Comparison of ENCODE assay signal across 8 cellular contexts in genomic region chr3:160486459-160486869, GRCh38. TPM values are rescaled to one million over a fixed set of nuclear protein-coding genes. Genes with fewer than 3 reads are reported as not detected.
DNase-seq lines count a peak whose midpoint lies in the region; ATAC-seq and FAIRE-seq lines count a peak whose summit lies in the region.

No MANE protein-coding gene starts in this region.

- peak; percentile 2 for DNase-seq in DMS153 treated with DMSO at 0.1 percent for 48 hours (lab: John Stamatoyannopoulos, UW; ENCODE audit: unreplicated experiment)
- no peak for DNase-seq in DMS153 (lab: John Stamatoyannopoulos, UW)
- peak; percentile 29 for DNase-seq in NCI-H1092 treated with DMSO at 0.1 percent for 48 hours (lab: John Stamatoyannopoulos, UW)
- peak; percentile 39 for DNase-seq in activated CD8-positive, alpha-beta T cell treated with anti-CD3 and anti-CD28 coated beads, Interleukin-2, amount 10 ng/mL, durations not matched to agents 7 days and 5 days
- no peak for DNase-seq in ureter (ENCODE audit: low spot score)
- no peak for DNase-seq in activated CD4-positive, alpha-beta T cell treated with anti-CD3 and anti-CD28 coated beads for 36 hours

- CTCF ChIA-PET in activated CD8-positive, alpha-beta T cell treated with anti-CD3 and anti-CD28 coated beads, Interleukin-2, amount 10 ng/mL, durations not matched to agents 7 days and 5 days (lab: Charles Lee): interaction anchor here (1.0 to 2.3 kb wide), 4 partner anchors 8 to 323 kb away, joined by 5 to 6 read pairs (median 6); partner anchors contain the start of gene TRIM59
- CTCF ChIA-PET in activated CD4-positive, alpha-beta T cell treated with anti-CD3 and anti-CD28 coated beads for 36 hours (lab: Charles Lee): interaction anchor here (0.7 to 2.0 kb wide), 4 partner anchors 13 to 838 kb away, joined by 3 to 6 read pairs (median 3); no protein-coding TSS in a partner anchor

- H3K9me3 Mint-ChIP-seq in activated CD8-positive, alpha-beta T cell treated with anti-CD3 and anti-CD28 coated beads, Interleukin-2, amount 10 ng/mL, durations not matched to agents 7 days and 5 days (ENCODE audit: insufficient read depth): no peaks in the 10 kb centered on the region
- no peaks in the 10 kb centered on the region for H3K9me3 Mint-ChIP-seq in activated CD4-positive, alpha-beta T cell treated with anti-CD3 and anti-CD28 coated beads for 36 hours (ENCODE audit: low read depth)

- peaks cover 6% of the 10 kb centered on the region for H3K27me3 Mint-ChIP-seq in activated CD8-positive, alpha-beta T cell treated with anti-CD3 and anti-CD28 coated beads, Interleukin-2, amount 10 ng/mL, durations not matched to agents 7 days and 5 days (ENCODE audit: low read depth)
- peaks cover 6% of the 10 kb centered on the region for H3K27me3 Mint-ChIP-seq in activated CD4-positive, alpha-beta T cell treated with anti-CD3 and anti-CD28 coated beads for 36 hours

- intact Hi-C loops in activated CD4-positive, alpha-beta T cell treated with anti-CD3 and anti-CD28 coated beads for 36 hours (cut with DNase I, micrococcal nuclease): loop anchor here (1.0 to 10.0 kb wide), 10 partner anchors 38 to 659 kb away; partner anchors contain the start of genes TRIM59 (in 2 of the 2) and C3orf80 (in 1 of the 2)

- H3K4me3 Mint-ChIP-seq in activated CD8-positive, alpha-beta T cell treated with anti-CD3 and anti-CD28 coated beads, Interleukin-2, amount 10 ng/mL, durations not matched to agents 7 days and 5 days: peak overlapping the region; percentile 68
- no peak overlapping the region for H3K4me3 Mint-ChIP-seq in activated CD4-positive, alpha-beta T cell treated with anti-CD3 and anti-CD28 coated beads for 36 hours

- peak; percentile 98 for FAIRE-seq in islet of Langerhans (lab: Jason Lieb, UNC)

- H3K36me3 Mint-ChIP-seq in activated CD8-positive, alpha-beta T cell treated with anti-CD3 and anti-CD28 coated beads, Interleukin-2, amount 10 ng/mL, durations not matched to agents 7 days and 5 days (ENCODE audit: low read depth): no peaks in the 10 kb centered on the region
- H3K36me3 Mint-ChIP-seq in activated CD4-positive, alpha-beta T cell treated with anti-CD3 and anti-CD28 coated beads for 36 hours (ENCODE audit: low read depth): no peaks in the 10 kb centered on the region

- POLR2A ChIA-PET in activated CD8-positive, alpha-beta T cell treated with anti-CD3 and anti-CD28 coated beads, Interleukin-2, amount 10 ng/mL, durations not matched to agents 7 days and 5 days (lab: Charles Lee): no interaction called here
- POLR2A ChIA-PET in activated CD4-positive, alpha-beta T cell treated with anti-CD3 and anti-CD28 coated beads for 36 hours (lab: Charles Lee): no interaction called here

- peaks cover 6% of the 10 kb centered on the region for H3K4me1 Mint-ChIP-seq in activated CD8-positive, alpha-beta T cell treated with anti-CD3 and anti-CD28 coated beads, Interleukin-2, amount 10 ng/mL, durations not matched to agents 7 days and 5 days (ENCODE audit: low read depth)
- H3K4me1 Mint-ChIP-seq in activated CD4-positive, alpha-beta T cell treated with anti-CD3 and anti-CD28 coated beads for 36 hours: peaks cover 3% of the 10 kb centered on the region

- H3K27ac Mint-ChIP-seq in activated CD8-positive, alpha-beta T cell treated with anti-CD3 and anti-CD28 coated beads, Interleukin-2, amount 10 ng/mL, durations not matched to agents 7 days and 5 days: no peak overlapping the region
- no peak overlapping the region for H3K27ac Mint-ChIP-seq in activated CD4-positive, alpha-beta T cell treated with anti-CD3 and anti-CD28 coated beads for 36 hours

- no peak for ATAC-seq in activated CD8-positive, alpha-beta T cell treated with anti-CD3 and anti-CD28 coated beads, Interleukin-2, amount 10 ng/mL, durations not matched to agents 7 days and 5 days
- no peak for ATAC-seq in GM21529 (IDR thresholded peaks at IDR 0.05; ENCODE audit: unreplicated experiment)
- no peak for ATAC-seq in activated CD4-positive, alpha-beta T cell treated with anti-CD3 and anti-CD28 coated beads for 36 hours

RNA-seq across cellular contexts. Expression of gene TRIM59, which starts 36.9 kb away (rescaled TPM):
- total RNA-seq in activated CD8-positive, alpha-beta T cell treated with anti-CD3 and anti-CD28 coated beads, Interleukin-2, amount 10 ng/mL, durations not matched to agents 7 days and 5 days: 10 to 100 TPM; 51.2 to 53.5 TPM
- total RNA-seq in ureter: 7.0 TPM
- 10 to 100 TPM; 32.5 to 42.2 TPM for total RNA-seq in activated CD4-positive, alpha-beta T cell treated with anti-CD3 and anti-CD28 coated beads for 36 hours

Comparison
In these comparisons a context has a peak if more than half of its experiments do, and no peak if none do; other contexts are left out.
1. DNase-seq: peak in DMS153 treated with DMSO at 0.1 percent for 48 hours (single experiment), NCI-H1092 treated with DMSO at 0.1 percent for 48 hours (single experiment) and activated CD8-positive, alpha-beta T cell treated with anti-CD3 and anti-CD28 coated beads, Interleukin-2, amount 10 ng/mL, durations not matched to agents 7 days and 5 days (single experiment); none in DMS153 (single experiment), ureter (single experiment) and activated CD4-positive, alpha-beta T cell treated with anti-CD3 and anti-CD28 coated beads for 36 hours (single experiment).